ENCODE assay signal across 8 cellular contexts in the genomic region with DNA sequence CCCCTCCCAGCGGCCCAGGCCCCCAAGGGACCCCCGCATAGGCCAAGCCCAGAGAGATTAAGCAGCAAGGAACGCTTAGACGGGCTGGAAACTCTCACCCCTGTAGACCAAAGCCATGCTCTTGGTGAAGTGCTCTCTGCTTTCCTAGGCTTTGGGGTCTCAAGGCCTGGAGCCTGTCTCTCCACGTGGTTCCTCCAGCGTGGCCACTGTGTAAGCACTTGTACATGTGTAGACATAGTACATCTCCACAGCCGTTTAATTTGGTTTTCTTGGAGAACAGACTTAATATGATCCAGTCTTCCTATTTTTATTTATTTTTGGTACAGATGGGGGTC. TPM values are rescaled to one million over a fixed set of nuclear protein-coding genes. Genes with fewer than 3 reads are reported as not detected.
DNase-seq lines count a peak whose midpoint lies in the region; ATAC-seq and TF ChIP-seq lines count a peak whose summit lies in the region.

No MANE protein-coding gene starts in this region.

- intact Hi-C loops in IMR-90 (cut with micrococcal nuclease) (loop anchor here (5.0 kb wide), 1 partner anchor 280 kb away; a partner anchor contains a TSS), body of pancreas (cut with DNase I) (no loop called here)

- H3K4me1 ChIP-seq in IMR-90 (ENCODE audit: control insufficient read depth, insufficient read depth, low read length) (peaks cover 9% of the 10 kb centered on the region), body of pancreas (peaks cover 64% of the 10 kb centered on the region), mucosa of stomach (ENCODE audit: control insufficient read depth, insufficient read depth, low read length) (peaks cover 12% of the 10 kb centered on the region)

- peak; percentile 15 for DNase-seq in ELR (ENCODE audit: low read depth)
- no peak for DNase-seq in IMR-90
- no peak for DNase-seq in body of pancreas
- DNase-seq in GM10266 (ENCODE audit: extremely low spot score), result no peak

- peak overlapping the region; percentile 89 for H3K4me2 ChIP-seq in IMR-90 (ENCODE audit: low read depth, low read length)

- H3K4ac ChIP-seq in IMR-90 (ENCODE audit: low read depth, low read length), result peak overlapping the region; percentile 75

- WGBS in IMR-90 (ENCODE audit: extremely low coverage in 2 of 2, insufficient read length in 1 of 2), 2 experiments, result 60% methylated on average over 1 of the region's 7 CpGs; no CpG with 5 or more reads in 1 of the 2 experiments
- 24 to 38% methylated on average over 4 to 7 of the region's 7 CpGs for WGBS in body of pancreas, 2 donors

- H2BK15ac ChIP-seq in IMR-90 (ENCODE audit: low read depth, low read length), result no peak overlapping the region

- dilution Hi-C loops in IMR-90 (cut with HindIII; ENCODE audit: low sequenced_read_pairs, unreplicated experiment), result no loop called here

- peak overlapping the region; percentile 95 for H2AK9ac ChIP-seq in IMR-90 (replicated peaks; ENCODE audit: low read depth, low read length, poor library complexity)

- peak overlapping the region; percentile 32 to 71 for H4K8ac ChIP-seq in IMR-90 (ENCODE audit: low read depth in 2 of 2, low read length in 2 of 2)

- H2AK5ac ChIP-seq in IMR-90 (ENCODE audit: low read depth, low read length), result peak overlapping the region; percentile 0

- H3K27ac ChIP-seq in IMR-90 (ENCODE audit: insufficient read depth, low read length), result peak overlapping the region; percentile 80
- peak overlapping the region in 3 of 4 donors; percentile 64 to 91 (median 87) for H3K27ac ChIP-seq in body of pancreas

- H3K23ac ChIP-seq in IMR-90 (ENCODE audit: low read depth, low read length), result no peak overlapping the region; the same call in 1 of the 2 replicates

- H3K9me3 ChIP-seq in IMR-90 (ENCODE audit: control insufficient read depth, insufficient read depth, low read length) (no peaks in the 10 kb centered on the region; the same call in 1 of the 2 replicates), body of pancreas (no peaks in the 10 kb centered on the region), mucosa of stomach (ENCODE audit: control insufficient read depth, low read length) (no peaks in the 10 kb centered on the region)

- H2BK20ac ChIP-seq in IMR-90 (ENCODE audit: low read depth, low read length), result no peak overlapping the region

- CTCF ChIA-PET in IMR-90 (lab: Yijun Ruan, JAX), result no interaction called here

- peaks cover 10 to 37% of the 10 kb centered on the region in 2 experiments for H3K79me1 ChIP-seq in IMR-90 (ENCODE audit: low read depth in 1 of 2, low read length in 2 of 2)

- no peak overlapping the region for H2BK120ac ChIP-seq in IMR-90 (ENCODE audit: low read depth, low read length)

- no peaks in the 10 kb centered on the region; the same call in 1 of the 2 replicates for H4K20me1 ChIP-seq in IMR-90 (ENCODE audit: insufficient read depth, low read length)

- no peak for TF ChIP-seq RAD21 in IMR-90 (IDR thresholded peaks at IDR 0.05; ENCODE audit: low read length)

- H3K14ac ChIP-seq in IMR-90 (replicated peaks; ENCODE audit: low read depth, low read length), result peak overlapping the region; percentile 81; the same call in 1 of the 2 replicates

- no peaks in the 10 kb centered on the region for H3K27me3 ChIP-seq in IMR-90 (ENCODE audit: control insufficient read depth, insufficient read depth, low read length)
- H3K27me3 ChIP-seq in body of pancreas, result no peaks in the 10 kb centered on the region
- peaks cover 21% of the 10 kb centered on the region for H3K27me3 ChIP-seq in mucosa of stomach (ENCODE audit: control insufficient read depth, insufficient read depth, low read length)

- no TSS peak for BruUV-seq in IMR-90 (replicated peaks; lab: Mats Ljungman, UMichigan)

- TF ChIP-seq CTCF in IMR-90 (conservative IDR thresholded peaks at IDR 0.05; ENCODE audit: low read depth, low read length) (no peak), body of pancreas (IDR thresholded peaks at IDR 0.05) (no peak), GM10266 (IDR thresholded peaks at IDR 0.05; ENCODE audit: control insufficient read depth, insufficient read depth, low read depth, missing control alignments) (no peak)

- POLR2A ChIA-PET in IMR-90 (lab: Charles Lee; ENCODE audit: unreplicated experiment), result no interaction called here

- H4K5ac ChIP-seq in IMR-90 (ENCODE audit: low read depth, low read length), result peak overlapping the region; percentile 58

- peaks cover 3% of the 10 kb centered on the region; the same call in 1 of the 2 replicates for H3K36me3 ChIP-seq in IMR-90 (ENCODE audit: control insufficient read depth, insufficient read depth, low read length)
- H3K36me3 ChIP-seq in body of pancreas (replicated peaks in 1 of 2; ENCODE audit: insufficient read depth in 1 of 2, low read depth in 2 of 2), result no peaks in the 10 kb centered on the region
- H3K36me3 ChIP-seq in mucosa of stomach (ENCODE audit: control insufficient read depth, insufficient read depth, low read length), result no peaks in the 10 kb centered on the region

- H4K91ac ChIP-seq in IMR-90 (ENCODE audit: insufficient read depth, low read depth, low read length), result peak overlapping the region; percentile 68; the same call in 1 of the 2 replicates

- peak overlapping the region; percentile 62 for H3K9ac ChIP-seq in IMR-90 (ENCODE audit: low read depth, low read length)
- H3K9ac ChIP-seq in mucosa of stomach (ENCODE audit: low read length), result peak overlapping the region; percentile 66

- H2AFZ ChIP-seq in IMR-90 (replicated peaks; ENCODE audit: low read length, poor library complexity), result peak overlapping the region; percentile 95

- H3K4me3 ChIP-seq in IMR-90 (ENCODE audit: insufficient read depth, low read depth, low read length), result peak overlapping the region; percentile 65
- peak overlapping the region; percentile 29 to 73 for H3K4me3 ChIP-seq in body of pancreas
- peak overlapping the region; percentile 51 for H3K4me3 ChIP-seq in mucosa of stomach (ENCODE audit: low read length)

- no peak overlapping the region for H3K18ac ChIP-seq in IMR-90 (ENCODE audit: low read depth, low read length)

- H3K9me1 ChIP-seq in IMR-90 (ENCODE audit: insufficient read depth, low read length), result peaks cover 3% of the 10 kb centered on the region; the same call in 1 of the 2 replicates

- ATAC-seq in IMR-90 (ENCODE audit: low read depth) (no peak), body of pancreas (no peak), GM21447 (IDR thresholded peaks at IDR 0.05; ENCODE audit: unreplicated experiment) (no peak), GM21381 (IDR thresholded peaks at IDR 0.05; ENCODE audit: unreplicated experiment) (no peak), GM19328 (IDR thresholded peaks at IDR 0.05; ENCODE audit: unreplicated experiment) (no peak)

- H2BK5ac ChIP-seq in IMR-90 (ENCODE audit: low read depth, low read length, poor library complexity, severe bottlenecking), result no peak overlapping the region

- TF ChIP-seq POLR2A in IMR-90 (IDR thresholded peaks at IDR 0.05; ENCODE audit: low read depth, low read length), result no peak
- TF ChIP-seq POLR2A in body of pancreas (IDR thresholded peaks at IDR 0.05), result no peak

- H3K56ac ChIP-seq in IMR-90 (ENCODE audit: extremely low read depth, insufficient read depth, low read length), result no peak overlapping the region

- in situ Hi-C loops in IMR-90 (cut with MboI; ENCODE audit: low sequenced_read_pairs), result no loop called here

TF ChIP-seq in IMR-90, 13 proteins besides CTCF, POLR2A, EP300 and RAD21 (continues in another document):
- TF ChIP-seq, protein P1, sequence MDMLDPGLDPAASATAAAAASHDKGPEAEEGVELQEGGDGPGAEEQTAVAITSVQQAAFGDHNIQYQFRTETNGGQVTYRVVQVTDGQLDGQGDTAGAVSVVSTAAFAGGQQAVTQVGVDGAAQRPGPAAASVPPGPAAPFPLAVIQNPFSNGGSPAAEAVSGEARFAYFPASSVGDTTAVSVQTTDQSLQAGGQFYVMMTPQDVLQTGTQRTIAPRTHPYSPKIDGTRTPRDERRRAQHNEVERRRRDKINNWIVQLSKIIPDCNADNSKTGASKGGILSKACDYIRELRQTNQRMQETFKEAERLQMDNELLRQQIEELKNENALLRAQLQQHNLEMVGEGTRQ (IDR thresholded peaks at IDR 0.05; ENCODE audit: low read depth, low read length), result no peak
- TF ChIP-seq NFE2L2 (IDR thresholded peaks at IDR 0.05; ENCODE audit: low read depth, low read length) (no peak), RFX5 (IDR thresholded peaks at IDR 0.05; ENCODE audit: low read depth, low read length) (no peak), CHD1 (IDR thresholded peaks at IDR 0.05; ENCODE audit: low read depth, low read length) (no peak), SMC3 (IDR thresholded peaks at IDR 0.05; ENCODE audit: low read depth, low read length) (no peak), RCOR1 (IDR thresholded peaks at IDR 0.05; ENCODE audit: insufficient replicate concordance, low read length) (no peak), CEBPB (IDR thresholded peaks at IDR 0.05; ENCODE audit: low read depth, low read length) (no peak), MAZ (IDR thresholded peaks at IDR 0.05; ENCODE audit: borderline replicate concordance, low read depth, low read length) (no peak), BHLHE40 (IDR thresholded peaks at IDR 0.05; ENCODE audit: low read depth, low read length) (no peak)

RNA-seq across cellular contexts. Expression of a gene that starts 1.1 kb away (rescaled TPM):
- 4.5 and 6.4 TPM in 2 replicates for total RNA-seq in IMR-90 (2012; rRNA removed)
- 3.4 and 4.1 TPM in 2 replicates for polyA plus RNA-seq in IMR-90 (2012; rRNA removed)
- 1.6 and 3.0 TPM in 2 replicates for polyA plus RNA-seq in IMR-90 (2012; cell fraction: cytosol; rRNA removed)
- 1.8 and 1.9 TPM in 2 replicates for polyA plus RNA-seq in IMR-90 (2012; cell fraction: nucleus; rRNA removed; ENCODE audit: low replicate concordance)
- total RNA-seq in body of pancreas, result 1 to 10 TPM; 2.3 to 3.9 TPM

RNA-seq across cellular contexts. Expression of a gene that starts 17.0 kb away (rescaled TPM):
- total RNA-seq in IMR-90 (2012; rRNA removed) (0.18 and 0.28 TPM in 2 replicates), body of pancreas (not detected)
- 0.03 and 0.06 TPM in 2 replicates for polyA plus RNA-seq in IMR-90 (2012; rRNA removed)
- 0.01 and 0.09 TPM in 2 replicates for polyA plus RNA-seq in IMR-90 (2012; cell fraction: cytosol; rRNA removed)
- polyA plus RNA-seq in IMR-90 (2012; cell fraction: nucleus; rRNA removed; ENCODE audit: low replicate concordance), result 0.05 and 0.09 TPM in 2 replicates

RNA-seq across cellular contexts. Expression of a gene that starts 17.7 kb away (rescaled TPM):
- total RNA-seq in IMR-90 (2012; rRNA removed) (31.4 and 35.0 TPM in 2 replicates), body of pancreas (10 to 100 TPM in 1 of 2 donors, 1 to 10 TPM in 1; 9.6 to 16.2 TPM)
- 15.7 and 16.7 TPM in 2 replicates for polyA plus RNA-seq in IMR-90 (2012; rRNA removed)
- 10.6 TPM in 2 replicates for polyA plus RNA-seq in IMR-90 (2012; cell fraction: cytosol; rRNA removed)
- 20.8 and 40.6 TPM in 2 replicates for polyA plus RNA-seq in IMR-90 (2012; cell fraction: nucleus; rRNA removed; ENCODE audit: low replicate concordance)

RNA-seq across cellular contexts. Expression of a gene that starts 26.9 kb away (rescaled TPM):
- total RNA-seq in IMR-90 (2012; rRNA removed), result under 0.01 TPM in 2 replicates
- 0.03 and 0.07 TPM in 2 replicates for polyA plus RNA-seq in IMR-90 (2012; rRNA removed)
- not detected in 2 replicates for polyA plus RNA-seq in IMR-90 (2012; cell fraction: cytosol; rRNA removed)
- 0.05 and 0.08 TPM in 2 replicates for polyA plus RNA-seq in IMR-90 (2012; cell fraction: nucleus; rRNA removed; ENCODE audit: low replicate concordance)
- under 1 TPM in 1 of 2 donors, not detected in 1; 0.52 TPM for total RNA-seq in body of pancreas
